Comparison of ENCODE assay signal across 19 cellular contexts in genomic region chr14:51041117-51041531, GRCh38.
"Had no signal": no experiment of that assay in that cellular context is flagged by ENCODE, and none has a peak within 500 bp of the region (broad histone marks: within the 10 kb centered on the region; RNA-seq: fewer than 3 reads in every experiment).

No MANE protein-coding gene starts in this region.

- H3K27ac Mint-ChIP-seq: activated B cell treated with CpG ODN at 0.5 μM for 24 hours; activated CD4-positive, alpha-beta memory T cell treated with anti-CD3 and anti-CD28 coated beads for 36 hours; activated naive CD8-positive, alpha-beta T cell; activated T-helper 1 cell treated with anti-CD3 and anti-CD28 coated beads, Interleukin-12 subunit alpha, Interleukin-12 subunit beta, Interleukin-2, Interleukin-4 antibody, amounts not matched to agents 30 ng/mL and 10 ng/mL and 1 ng/mL, durations not matched to agents 14 hours and 24 hours and 36 hours; memory B cell; naive B cell; T-cell had no signal

- H3K9ac ChIP-seq: parathyroid adenoma had no signal

- H2AFZ ChIP-seq: parathyroid adenoma had no signal

- H3K27me3 ChIP-seq: neutrophil had no signal

- H3K4me3 Mint-ChIP-seq: activated B cell treated with CpG ODN at 0.5 μM for 24 hours; activated CD4-positive, alpha-beta memory T cell treated with anti-CD3 and anti-CD28 coated beads for 36 hours; activated naive CD8-positive, alpha-beta T cell; activated T-helper 1 cell treated with anti-CD3 and anti-CD28 coated beads, Interleukin-12 subunit alpha, Interleukin-12 subunit beta, Interleukin-2, Interleukin-4 antibody, amounts not matched to agents 30 ng/mL and 10 ng/mL and 1 ng/mL, durations not matched to agents 14 hours and 24 hours and 36 hours; memory B cell; naive B cell; T-cell had no signal

- H3K9me3 ChIP-seq: mucosa of descending colon, neutrophil had no signal

- H3K9me3 Mint-ChIP-seq: activated B cell treated with CpG ODN at 0.5 μM for 24 hours; activated CD4-positive, alpha-beta memory T cell treated with anti-CD3 and anti-CD28 coated beads for 36 hours; activated T-helper 1 cell treated with anti-CD3 and anti-CD28 coated beads, Interleukin-12 subunit alpha, Interleukin-12 subunit beta, Interleukin-2, Interleukin-4 antibody, amounts not matched to agents 30 ng/mL and 10 ng/mL and 1 ng/mL, durations not matched to agents 14 hours and 24 hours and 36 hours; memory B cell; naive B cell; T-cell had no signal

- FAIRE-seq: endometrium had no signal

- H3K4me1 ChIP-seq: parathyroid adenoma had no signal

- H3K4me3 ChIP-seq: coronary artery, mucosa of descending colon had no signal

- DNase-seq: activated B cell treated with CpG ODN at 0.5 μM for 24 hours; activated CD4-positive, alpha-beta memory T cell treated with anti-CD3 and anti-CD28 coated beads for 36 hours; activated CD4-positive, alpha-beta T cell treated with anti-CD3 and anti-CD28 coated beads for 4 hours; activated T-cell treated with anti-CD3 and anti-CD28 coated beads for 4 hours; erythroblast; foreskin melanocyte; naive B cell; stimulated activated CD4-positive, alpha-beta T cell treated with anti-CD3 and anti-CD28 coated beads, Interleukin-1b, Interleukin-23, amount 100 ng/mL, for 48 hours; stimulated activated naive CD8-positive, alpha-beta T cell treated with anti-CD3 and anti-CD28 coated beads, Interleukin-15, Interleukin-2, amounts not matched to agents 100 U/mL and 50 U/mL, for 24 hours; T-cell; trophoblast cell had no signal

- H3K79me2 ChIP-seq: parathyroid adenoma had no signal

- ATAC-seq: mucosa of descending colon; stimulated activated naive CD8-positive, alpha-beta T cell treated with anti-CD3 and anti-CD28 coated beads, Interleukin-15, Interleukin-2, amounts not matched to agents 100 U/mL and 50 U/mL, for 24 hours; T-cell had no signal

- H3K36me3 ChIP-seq: neutrophil had no signal

- H3K27ac ChIP-seq: coronary artery, neutrophil, parathyroid adenoma had no signal

- H3K27me3 Mint-ChIP-seq: activated CD4-positive, alpha-beta memory T cell treated with anti-CD3 and anti-CD28 coated beads for 36 hours; activated naive CD8-positive, alpha-beta T cell had no signal

- H3K36me3 Mint-ChIP-seq: activated CD4-positive, alpha-beta memory T cell treated with anti-CD3 and anti-CD28 coated beads for 36 hours; activated naive CD8-positive, alpha-beta T cell; memory B cell; naive B cell; T-cell had no signal

- H3K4me1 Mint-ChIP-seq: T-cell had no signal
